Comparison of ENCODE assay signal across 1 cellular context in the genomic region with DNA sequence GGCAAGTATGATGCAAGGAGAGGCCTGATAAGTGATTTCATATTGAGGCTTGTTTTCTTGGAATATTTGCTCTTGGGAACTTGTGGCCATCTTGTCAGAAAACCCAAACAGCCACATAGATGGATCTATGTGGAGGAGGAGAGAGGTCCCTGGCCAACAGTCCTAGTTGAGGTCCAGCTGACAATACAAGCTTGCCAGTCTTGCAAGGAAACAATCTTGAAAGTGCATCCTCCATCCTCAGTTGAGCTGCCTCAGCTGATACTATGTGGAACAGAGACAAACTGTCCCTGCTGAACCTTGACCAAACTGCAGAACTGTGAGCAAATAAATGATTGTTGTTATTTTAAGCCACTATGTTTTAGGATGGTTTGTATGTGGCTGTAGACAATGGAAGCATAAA.
TF ChIP-seq lines count a peak whose summit lies in the region.

No MANE protein-coding gene starts in this region.

TF ChIP-seq in IMR-90, 13 proteins besides CTCF, POLR2A, EP300 and RAD21 (continued from another document):
- TF ChIP-seq, protein P1, sequence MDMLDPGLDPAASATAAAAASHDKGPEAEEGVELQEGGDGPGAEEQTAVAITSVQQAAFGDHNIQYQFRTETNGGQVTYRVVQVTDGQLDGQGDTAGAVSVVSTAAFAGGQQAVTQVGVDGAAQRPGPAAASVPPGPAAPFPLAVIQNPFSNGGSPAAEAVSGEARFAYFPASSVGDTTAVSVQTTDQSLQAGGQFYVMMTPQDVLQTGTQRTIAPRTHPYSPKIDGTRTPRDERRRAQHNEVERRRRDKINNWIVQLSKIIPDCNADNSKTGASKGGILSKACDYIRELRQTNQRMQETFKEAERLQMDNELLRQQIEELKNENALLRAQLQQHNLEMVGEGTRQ (IDR thresholded peaks at IDR 0.05; ENCODE audit: low read depth, low read length), result no peak
- TF ChIP-seq, protein P2, sequence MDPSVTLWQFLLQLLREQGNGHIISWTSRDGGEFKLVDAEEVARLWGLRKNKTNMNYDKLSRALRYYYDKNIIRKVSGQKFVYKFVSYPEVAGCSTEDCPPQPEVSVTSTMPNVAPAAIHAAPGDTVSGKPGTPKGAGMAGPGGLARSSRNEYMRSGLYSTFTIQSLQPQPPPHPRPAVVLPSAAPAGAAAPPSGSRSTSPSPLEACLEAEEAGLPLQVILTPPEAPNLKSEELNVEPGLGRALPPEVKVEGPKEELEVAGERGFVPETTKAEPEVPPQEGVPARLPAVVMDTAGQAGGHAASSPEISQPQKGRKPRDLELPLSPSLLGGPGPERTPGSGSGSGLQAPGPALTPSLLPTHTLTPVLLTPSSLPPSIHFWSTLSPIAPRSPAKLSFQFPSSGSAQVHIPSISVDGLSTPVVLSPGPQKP (IDR thresholded peaks at IDR 0.05; ENCODE audit: borderline replicate concordance, low read depth, low read length), result no peak
- TF ChIP-seq RFX5 (IDR thresholded peaks at IDR 0.05; ENCODE audit: low read depth, low read length) (no peak), NFE2L2 (IDR thresholded peaks at IDR 0.05; ENCODE audit: low read depth, low read length) (no peak), RCOR1 (IDR thresholded peaks at IDR 0.05; ENCODE audit: insufficient replicate concordance, low read length) (no peak), MAZ (IDR thresholded peaks at IDR 0.05; ENCODE audit: borderline replicate concordance, low read depth, low read length) (no peak), SMC3 (IDR thresholded peaks at IDR 0.05; ENCODE audit: low read depth, low read length) (no peak)
